In genomic region chr2:51706220-51706619, GRCh38 we compare ENCODE assay signal across 16 cellular contexts.
"Had no signal": no experiment of that assay in that cellular context is flagged by ENCODE, and none has a peak within 500 bp of the region (broad histone marks: within the 10 kb centered on the region; RNA-seq: fewer than 3 reads in every experiment).

No MANE protein-coding gene starts in this region.

- H3K27me3 ChIP-seq: esophagus muscularis mucosa, sigmoid colon, upper lobe of left lung had no signal

- ATAC-seq: activated CD4-positive, alpha-beta T cell treated with anti-CD3 and anti-CD28 coated beads for 36 hours; activated CD8-positive, alpha-beta T cell treated with anti-CD3 and anti-CD28 coated beads for 36 hours; left cardiac atrium; mucosa of descending colon; natural killer cell had no signal

- H3K36me3 ChIP-seq: esophagus muscularis mucosa, sigmoid colon, upper lobe of left lung, WERI-Rb-1 had no signal

- H3K9me3 ChIP-seq: esophagus muscularis mucosa, mucosa of descending colon, sigmoid colon, upper lobe of left lung had no signal

- H3K4me3 ChIP-seq: esophagus muscularis mucosa, mucosa of descending colon, sigmoid colon, upper lobe of left lung had no signal

- H3K27ac ChIP-seq: esophagus muscularis mucosa, sigmoid colon, upper lobe of left lung, WERI-Rb-1 had no signal

- H3K4me1 ChIP-seq: esophagus muscularis mucosa, sigmoid colon, upper lobe of left lung had no signal

- DNase-seq: activated CD4-positive, alpha-beta T cell treated with anti-CD3 and anti-CD28 coated beads for 36 hours; activated CD8-positive, alpha-beta memory T cell treated with anti-CD3 and anti-CD28 coated beads, Interleukin-2, amount 50 U/mL, for 4 hours; activated CD8-positive, alpha-beta T cell treated with anti-CD3 and anti-CD28 coated beads for 36 hours; activated naive CD8-positive, alpha-beta T cell treated with anti-CD3 and anti-CD28 coated beads, Interleukin-2, amount 10 ng/mL, durations not matched to agents 7 days and 5 days; anterior cingulate cortex; cerebellar nuclear complex; hypothalamus; left cardiac atrium; mucosa of descending colon; natural killer cell; sigmoid colon; stimulated activated CD4-positive, alpha-beta T cell treated with anti-CD3 and anti-CD28 coated beads, Interleukin-4, amount 100 ng/mL, for 1 hour; stimulated activated CD8-positive, alpha-beta memory T cell treated with anti-CD3 and anti-CD28 coated beads, Interleukin-4, amount 100 ng/mL, for 48 hours; upper lobe of left lung; WERI-Rb-1 had no signal
